In genomic region chr20:34127787-34128186, GRCh38 we compare ENCODE assay signal across 23 cellular contexts.
"Had no signal": no experiment of that assay in that cellular context is flagged by ENCODE, and none has a peak within 500 bp of the region (broad histone marks: within the 10 kb centered on the region; RNA-seq: fewer than 3 reads in every experiment).

No MANE protein-coding gene starts in this region.

- ATAC-seq: left colon; natural killer cell; right cardiac atrium; stimulated activated naive B cell treated with anti-CD40 and anti-IgM and Interleukin-4, amounts not matched to agents 10 μg/mL and 1 μg/mL and 100 μg/mL, for 72 hours; T-helper 17 cell had no signal

- H3K36me3 Mint-ChIP-seq: activated naive CD8-positive, alpha-beta T cell; immature natural killer cell; natural killer cell; neural progenitor cell; stimulated activated naive B cell treated with anti-CD40 and anti-IgM and Interleukin-4, amounts not matched to agents 10 μg/mL and 1 μg/mL and 100 μg/mL, for 72 hours had no signal

- H3K27ac Mint-ChIP-seq: activated naive CD8-positive, alpha-beta T cell; immature natural killer cell; natural killer cell; stimulated activated naive B cell treated with anti-CD40 and anti-IgM and Interleukin-4, amounts not matched to agents 10 μg/mL and 1 μg/mL and 100 μg/mL, for 72 hours; T-helper 17 cell had no signal

- DNase-seq: activated CD4-positive, alpha-beta T cell treated with anti-CD3 and anti-CD28 coated beads for 4 hours; activated CD4-positive, alpha-beta T cell treated with anti-CD3 and anti-CD28 coated beads, Interleukin-2, amount 50 U/mL, for 4 hours; activated effector memory CD4-positive, alpha-beta T cell treated with Interleukin-2 at 50 U/mL for 16 hours; activated naive CD4-positive, alpha-beta T cell treated with Interleukin-2 at 50 U/mL for 16 hours; brain microvascular endothelial cell; dorsolateral prefrontal cortex; effector memory CD4-positive, alpha-beta T cell; foreskin fibroblast; head of caudate nucleus; hypothalamus; immature natural killer cell; kidney; left colon; mammary epithelial cell; natural killer cell; right cardiac atrium; stimulated activated CD4-positive, alpha-beta T cell treated with anti-CD3 and anti-CD28 coated beads, Interleukin-15, amount 100 ng/mL, for 24 hours; stimulated activated CD4-positive, alpha-beta T cell treated with anti-CD3 and anti-CD28 coated beads, Interleukin-2, amount 100 ng/mL, for 24 hours; stimulated activated naive B cell treated with anti-CD40 and anti-IgM and Interleukin-4, amounts not matched to agents 10 μg/mL and 1 μg/mL and 100 μg/mL, for 72 hours; T-helper 17 cell; T1000 had no signal

- H3K9me3 Mint-ChIP-seq: immature natural killer cell; natural killer cell; stimulated activated naive B cell treated with anti-CD40 and anti-IgM and Interleukin-4, amounts not matched to agents 10 μg/mL and 1 μg/mL and 100 μg/mL, for 72 hours had no signal

- H3K4me3 Mint-ChIP-seq: activated naive CD8-positive, alpha-beta T cell; immature natural killer cell; natural killer cell; stimulated activated naive B cell treated with anti-CD40 and anti-IgM and Interleukin-4, amounts not matched to agents 10 μg/mL and 1 μg/mL and 100 μg/mL, for 72 hours; T-helper 17 cell had no signal

- H3K4me1 Mint-ChIP-seq: neural progenitor cell had no signal
